ENCODE assay signal across 2 cellular contexts in the genomic region with DNA sequence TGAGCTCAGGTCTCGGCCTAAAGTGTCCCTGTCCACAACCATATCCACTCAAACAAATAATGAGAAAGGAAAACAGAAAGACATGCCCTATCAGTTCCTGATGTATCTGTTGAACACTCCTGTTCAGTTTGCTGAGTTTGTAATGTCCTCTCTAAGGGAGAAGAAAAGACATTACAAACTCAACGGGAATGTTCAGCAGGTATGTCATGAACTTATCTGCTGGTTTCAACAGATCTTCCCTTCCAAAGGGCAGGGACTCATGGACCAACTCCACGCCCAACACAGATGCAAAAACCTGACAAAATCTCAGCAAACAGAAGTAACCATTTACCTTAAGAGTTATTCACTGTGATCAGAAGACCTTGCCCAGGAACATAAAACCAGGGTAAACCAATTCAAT.
TF ChIP-seq lines count a peak whose summit lies in the region.

No MANE protein-coding gene starts in this region.

TF ChIP-seq in liver, 16 proteins besides CTCF, POLR2A, EP300 and RAD21:
- TF ChIP-seq GABPA (IDR thresholded peaks at IDR 0.05 in 1 of 2, conservative IDR thresholded peaks at IDR 0.05 in 1 of 2) (no peak), JUND (IDR thresholded peaks at IDR 0.05) (no peak), FOXA2 (IDR thresholded peaks at IDR 0.05) (no peak), YY1 (IDR thresholded peaks at IDR 0.05) (no peak), EGR1 (IDR thresholded peaks at IDR 0.05; ENCODE audit: low read depth in 2 of 2) (no peak), SP1 (IDR thresholded peaks at IDR 0.05) (no peak), HNF4A (conservative IDR thresholded peaks at IDR 0.05) (no peak), RXRA (IDR thresholded peaks at IDR 0.05) (no peak), TAF1 (conservative IDR thresholded peaks at IDR 0.05) (no peak), FOXA1 (IDR thresholded peaks at IDR 0.05) (no peak)
- TF ChIP-seq, protein P1, sequence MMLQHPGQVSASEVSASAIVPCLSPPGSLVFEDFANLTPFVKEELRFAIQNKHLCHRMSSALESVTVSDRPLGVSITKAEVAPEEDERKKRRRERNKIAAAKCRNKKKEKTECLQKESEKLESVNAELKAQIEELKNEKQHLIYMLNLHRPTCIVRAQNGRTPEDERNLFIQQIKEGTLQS (IDR thresholded peaks at IDR 0.05) = no peak
- TF ChIP-seq, protein P2, sequence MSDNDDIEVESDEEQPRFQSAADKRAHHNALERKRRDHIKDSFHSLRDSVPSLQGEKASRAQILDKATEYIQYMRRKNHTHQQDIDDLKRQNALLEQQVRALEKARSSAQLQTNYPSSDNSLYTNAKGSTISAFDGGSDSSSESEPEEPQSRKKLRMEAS (IDR thresholded peaks at IDR 0.05) = no peak
- TF ChIP-seq, protein P3, sequence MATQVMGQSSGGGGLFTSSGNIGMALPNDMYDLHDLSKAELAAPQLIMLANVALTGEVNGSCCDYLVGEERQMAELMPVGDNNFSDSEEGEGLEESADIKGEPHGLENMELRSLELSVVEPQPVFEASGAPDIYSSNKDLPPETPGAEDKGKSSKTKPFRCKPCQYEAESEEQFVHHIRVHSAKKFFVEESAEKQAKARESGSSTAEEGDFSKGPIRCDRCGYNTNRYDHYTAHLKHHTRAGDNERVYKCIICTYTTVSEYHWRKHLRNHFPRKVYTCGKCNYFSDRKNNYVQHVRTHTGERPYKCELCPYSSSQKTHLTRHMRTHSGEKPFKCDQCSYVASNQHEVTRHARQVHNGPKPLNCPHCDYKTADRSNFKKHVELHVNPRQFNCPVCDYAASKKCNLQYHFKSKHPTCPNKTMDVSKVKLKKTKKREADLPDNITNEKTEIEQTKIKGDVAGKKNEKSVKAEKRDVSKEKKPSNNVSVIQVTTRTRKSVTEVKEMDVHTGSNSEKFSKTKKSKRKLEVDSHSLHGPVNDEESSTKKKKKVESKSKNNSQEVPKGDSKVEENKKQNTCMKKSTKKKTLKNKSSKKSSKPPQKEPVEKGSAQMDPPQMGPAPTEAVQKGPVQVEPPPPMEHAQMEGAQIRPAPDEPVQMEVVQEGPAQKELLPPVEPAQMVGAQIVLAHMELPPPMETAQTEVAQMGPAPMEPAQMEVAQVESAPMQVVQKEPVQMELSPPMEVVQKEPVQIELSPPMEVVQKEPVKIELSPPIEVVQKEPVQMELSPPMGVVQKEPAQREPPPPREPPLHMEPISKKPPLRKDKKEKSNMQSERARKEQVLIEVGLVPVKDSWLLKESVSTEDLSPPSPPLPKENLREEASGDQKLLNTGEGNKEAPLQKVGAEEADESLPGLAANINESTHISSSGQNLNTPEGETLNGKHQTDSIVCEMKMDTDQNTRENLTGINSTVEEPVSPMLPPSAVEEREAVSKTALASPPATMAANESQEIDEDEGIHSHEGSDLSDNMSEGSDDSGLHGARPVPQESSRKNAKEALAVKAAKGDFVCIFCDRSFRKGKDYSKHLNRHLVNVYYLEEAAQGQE (IDR thresholded peaks at IDR 0.05) = no peak
- TF ChIP-seq, protein P4, sequence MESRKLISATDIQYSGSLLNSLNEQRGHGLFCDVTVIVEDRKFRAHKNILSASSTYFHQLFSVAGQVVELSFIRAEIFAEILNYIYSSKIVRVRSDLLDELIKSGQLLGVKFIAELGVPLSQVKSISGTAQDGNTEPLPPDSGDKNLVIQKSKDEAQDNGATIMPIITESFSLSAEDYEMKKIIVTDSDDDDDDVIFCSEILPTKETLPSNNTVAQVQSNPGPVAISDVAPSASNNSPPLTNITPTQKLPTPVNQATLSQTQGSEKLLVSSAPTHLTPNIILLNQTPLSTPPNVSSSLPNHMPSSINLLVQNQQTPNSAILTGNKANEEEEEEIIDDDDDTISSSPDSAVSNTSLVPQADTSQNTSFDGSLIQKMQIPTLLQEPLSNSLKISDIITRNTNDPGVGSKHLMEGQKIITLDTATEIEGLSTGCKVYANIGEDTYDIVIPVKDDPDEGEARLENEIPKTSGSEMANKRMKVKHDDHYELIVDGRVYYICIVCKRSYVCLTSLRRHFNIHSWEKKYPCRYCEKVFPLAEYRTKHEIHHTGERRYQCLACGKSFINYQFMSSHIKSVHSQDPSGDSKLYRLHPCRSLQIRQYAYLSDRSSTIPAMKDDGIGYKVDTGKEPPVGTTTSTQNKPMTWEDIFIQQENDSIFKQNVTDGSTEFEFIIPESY (IDR thresholded peaks at IDR 0.05) = no peak
TF ChIP-seq in liver: peak in this region for 0.

TF ChIP-seq in HepG2, 621 proteins besides CTCF, POLR2A, EP300 and RAD21:
- TF ChIP-seq, protein P5, sequence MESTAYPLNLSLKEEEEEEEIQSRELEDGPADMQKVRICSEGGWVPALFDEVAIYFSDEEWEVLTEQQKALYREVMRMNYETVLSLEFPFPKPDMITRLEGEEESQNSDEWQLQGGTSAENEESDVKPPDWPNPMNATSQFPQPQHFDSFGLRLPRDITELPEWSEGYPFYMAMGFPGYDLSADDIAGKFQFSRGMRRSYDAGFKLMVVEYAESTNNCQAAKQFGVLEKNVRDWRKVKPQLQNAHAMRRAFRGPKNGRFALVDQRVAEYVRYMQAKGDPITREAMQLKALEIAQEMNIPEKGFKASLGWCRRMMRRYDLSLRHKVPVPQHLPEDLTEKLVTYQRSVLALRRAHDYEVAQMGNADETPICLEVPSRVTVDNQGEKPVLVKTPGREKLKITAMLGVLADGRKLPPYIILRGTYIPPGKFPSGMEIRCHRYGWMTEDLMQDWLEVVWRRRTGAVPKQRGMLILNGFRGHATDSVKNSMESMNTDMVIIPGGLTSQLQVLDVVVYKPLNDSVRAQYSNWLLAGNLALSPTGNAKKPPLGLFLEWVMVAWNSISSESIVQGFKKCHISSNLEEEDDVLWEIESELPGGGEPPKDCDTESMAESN (CRISPR knock-in tag; conservative IDR thresholded peaks at IDR 0.05) = no peak
- TF ChIP-seq, protein P6, sequence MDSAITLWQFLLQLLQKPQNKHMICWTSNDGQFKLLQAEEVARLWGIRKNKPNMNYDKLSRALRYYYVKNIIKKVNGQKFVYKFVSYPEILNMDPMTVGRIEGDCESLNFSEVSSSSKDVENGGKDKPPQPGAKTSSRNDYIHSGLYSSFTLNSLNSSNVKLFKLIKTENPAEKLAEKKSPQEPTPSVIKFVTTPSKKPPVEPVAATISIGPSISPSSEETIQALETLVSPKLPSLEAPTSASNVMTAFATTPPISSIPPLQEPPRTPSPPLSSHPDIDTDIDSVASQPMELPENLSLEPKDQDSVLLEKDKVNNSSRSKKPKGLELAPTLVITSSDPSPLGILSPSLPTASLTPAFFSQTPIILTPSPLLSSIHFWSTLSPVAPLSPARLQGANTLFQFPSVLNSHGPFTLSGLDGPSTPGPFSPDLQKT (CRISPR knock-in tag; IDR thresholded peaks at IDR 0.05; ENCODE audit: borderline replicate concordance) = no peak
- TF ChIP-seq, protein P7, sequence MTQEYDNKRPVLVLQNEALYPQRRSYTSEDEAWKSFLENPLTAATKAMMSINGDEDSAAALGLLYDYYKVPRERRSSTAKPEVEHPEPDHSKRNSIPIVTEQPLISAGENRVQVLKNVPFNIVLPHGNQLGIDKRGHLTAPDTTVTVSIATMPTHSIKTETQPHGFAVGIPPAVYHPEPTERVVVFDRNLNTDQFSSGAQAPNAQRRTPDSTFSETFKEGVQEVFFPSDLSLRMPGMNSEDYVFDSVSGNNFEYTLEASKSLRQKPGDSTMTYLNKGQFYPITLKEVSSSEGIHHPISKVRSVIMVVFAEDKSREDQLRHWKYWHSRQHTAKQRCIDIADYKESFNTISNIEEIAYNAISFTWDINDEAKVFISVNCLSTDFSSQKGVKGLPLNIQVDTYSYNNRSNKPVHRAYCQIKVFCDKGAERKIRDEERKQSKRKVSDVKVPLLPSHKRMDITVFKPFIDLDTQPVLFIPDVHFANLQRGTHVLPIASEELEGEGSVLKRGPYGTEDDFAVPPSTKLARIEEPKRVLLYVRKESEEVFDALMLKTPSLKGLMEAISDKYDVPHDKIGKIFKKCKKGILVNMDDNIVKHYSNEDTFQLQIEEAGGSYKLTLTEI (CRISPR knock-in tag; conservative IDR thresholded peaks at IDR 0.05) = no peak
- TF ChIP-seq, protein P8, sequence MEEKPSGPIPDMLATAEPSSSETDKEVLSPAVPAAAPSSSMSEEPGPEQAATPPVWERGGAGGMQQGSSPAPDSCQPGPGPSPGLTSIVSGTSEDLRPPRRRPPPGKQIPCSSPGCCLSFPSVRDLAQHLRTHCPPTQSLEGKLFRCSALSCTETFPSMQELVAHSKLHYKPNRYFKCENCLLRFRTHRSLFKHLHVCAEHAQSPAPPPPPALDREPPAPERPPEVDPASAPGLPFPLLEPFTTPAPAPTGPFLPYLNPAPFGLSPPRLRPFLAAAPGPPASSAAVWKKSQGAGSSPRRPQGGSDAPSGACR (CRISPR knock-in tag; IDR thresholded peaks at IDR 0.05) = no peak
- TF ChIP-seq, protein P9, sequence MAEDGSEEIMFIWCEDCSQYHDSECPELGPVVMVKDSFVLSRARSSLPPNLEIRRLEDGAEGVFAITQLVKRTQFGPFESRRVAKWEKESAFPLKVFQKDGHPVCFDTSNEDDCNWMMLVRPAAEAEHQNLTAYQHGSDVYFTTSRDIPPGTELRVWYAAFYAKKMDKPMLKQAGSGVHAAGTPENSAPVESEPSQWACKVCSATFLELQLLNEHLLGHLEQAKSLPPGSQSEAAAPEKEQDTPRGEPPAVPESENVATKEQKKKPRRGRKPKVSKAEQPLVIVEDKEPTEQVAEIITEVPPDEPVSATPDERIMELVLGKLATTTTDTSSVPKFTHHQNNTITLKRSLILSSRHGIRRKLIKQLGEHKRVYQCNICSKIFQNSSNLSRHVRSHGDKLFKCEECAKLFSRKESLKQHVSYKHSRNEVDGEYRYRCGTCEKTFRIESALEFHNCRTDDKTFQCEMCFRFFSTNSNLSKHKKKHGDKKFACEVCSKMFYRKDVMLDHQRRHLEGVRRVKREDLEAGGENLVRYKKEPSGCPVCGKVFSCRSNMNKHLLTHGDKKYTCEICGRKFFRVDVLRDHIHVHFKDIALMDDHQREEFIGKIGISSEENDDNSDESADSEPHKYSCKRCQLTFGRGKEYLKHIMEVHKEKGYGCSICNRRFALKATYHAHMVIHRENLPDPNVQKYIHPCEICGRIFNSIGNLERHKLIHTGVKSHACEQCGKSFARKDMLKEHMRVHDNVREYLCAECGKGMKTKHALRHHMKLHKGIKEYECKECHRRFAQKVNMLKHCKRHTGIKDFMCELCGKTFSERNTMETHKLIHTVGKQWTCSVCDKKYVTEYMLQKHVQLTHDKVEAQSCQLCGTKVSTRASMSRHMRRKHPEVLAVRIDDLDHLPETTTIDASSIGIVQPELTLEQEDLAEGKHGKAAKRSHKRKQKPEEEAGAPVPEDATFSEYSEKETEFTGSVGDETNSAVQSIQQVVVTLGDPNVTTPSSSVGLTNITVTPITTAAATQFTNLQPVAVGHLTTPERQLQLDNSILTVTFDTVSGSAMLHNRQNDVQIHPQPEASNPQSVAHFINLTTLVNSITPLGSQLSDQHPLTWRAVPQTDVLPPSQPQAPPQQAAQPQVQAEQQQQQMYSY (CRISPR knock-in tag; IDR thresholded peaks at IDR 0.05) = no peak
- TF ChIP-seq NCOA1 (CRISPR knock-in tag; IDR thresholded peaks at IDR 0.05) (no peak), NFYB (CRISPR knock-in tag; IDR thresholded peaks at IDR 0.05) (no peak), ZNF543 (CRISPR knock-in tag; IDR thresholded peaks at IDR 0.05) (no peak), NFATC3 (CRISPR knock-in tag; IDR thresholded peaks at IDR 0.05) (no peak), ZNF30 (CRISPR knock-in tag; IDR thresholded peaks at IDR 0.05) (no peak), KDM2A (CRISPR knock-in tag; IDR thresholded peaks at IDR 0.05; ENCODE audit: borderline replicate concordance, low read depth) (no peak), ZNF589 (CRISPR knock-in tag; conservative IDR thresholded peaks at IDR 0.05) (no peak)
- TF ChIP-seq, protein P10, sequence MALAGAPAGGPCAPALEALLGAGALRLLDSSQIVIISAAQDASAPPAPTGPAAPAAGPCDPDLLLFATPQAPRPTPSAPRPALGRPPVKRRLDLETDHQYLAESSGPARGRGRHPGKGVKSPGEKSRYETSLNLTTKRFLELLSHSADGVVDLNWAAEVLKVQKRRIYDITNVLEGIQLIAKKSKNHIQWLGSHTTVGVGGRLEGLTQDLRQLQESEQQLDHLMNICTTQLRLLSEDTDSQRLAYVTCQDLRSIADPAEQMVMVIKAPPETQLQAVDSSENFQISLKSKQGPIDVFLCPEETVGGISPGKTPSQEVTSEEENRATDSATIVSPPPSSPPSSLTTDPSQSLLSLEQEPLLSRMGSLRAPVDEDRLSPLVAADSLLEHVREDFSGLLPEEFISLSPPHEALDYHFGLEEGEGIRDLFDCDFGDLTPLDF (CRISPR knock-in tag; IDR thresholded peaks at IDR 0.05) = no peak
TF ChIP-seq in HepG2: peak in this region for 0.
